In the genomic region with DNA sequence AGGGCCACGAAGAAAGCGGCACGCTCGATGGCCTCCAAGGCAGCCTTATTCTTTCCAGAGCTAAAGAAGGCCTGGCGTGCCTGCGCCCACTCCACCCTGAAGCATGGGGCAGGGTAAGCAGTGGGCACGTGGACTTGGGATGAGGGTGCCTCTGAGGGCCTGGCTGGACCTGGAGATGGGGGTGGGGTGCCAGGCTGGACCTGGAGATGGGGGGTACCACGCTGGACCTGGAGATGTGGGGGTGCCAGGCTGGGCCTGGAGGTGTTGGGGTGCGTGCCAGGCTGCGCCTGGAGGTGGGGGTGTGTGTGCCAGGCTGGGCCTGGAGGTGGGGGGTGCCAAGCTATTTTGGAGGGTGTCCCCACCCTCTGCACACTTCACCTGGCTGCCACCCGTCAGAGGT, we compare ENCODE assay signal across 16 cellular contexts. TPM values are rescaled to one million over a fixed set of nuclear protein-coding genes. Genes with fewer than 3 reads are reported as not detected.
DNase-seq lines count a peak whose midpoint lies in the region; ATAC-seq and TF ChIP-seq lines count a peak whose summit lies in the region.
"Had no signal": no experiment of that assay in that cellular context is flagged by ENCODE, and none has a peak within 500 bp of the region (broad histone marks: within the 10 kb centered on the region; RNA-seq: fewer than 3 reads in every experiment).

No MANE protein-coding gene starts in this region.

- H3K27me3 ChIP-seq in right atrium auricular region (no peaks in the 10 kb centered on the region), H7 (ENCODE audit: control insufficient read depth, insufficient read depth, low read length) (no peaks in the 10 kb centered on the region), lower lobe of right lung (ENCODE audit: low read depth) (no peaks in the 10 kb centered on the region)
- H3K27me3 ChIP-seq: BLaER1 treated with 17β-estradiol and CSF1 and Interleukin-3, amounts not matched to agents 10 nM and 100 nM had no signal

- H3K36me3 ChIP-seq in right atrium auricular region (peaks cover 80% of the 10 kb centered on the region), H7 (replicated peaks; ENCODE audit: control insufficient read depth, insufficient read depth, low read length) (no peaks in the 10 kb centered on the region; the same call in 1 of the 2 replicates), lower lobe of right lung (peaks cover 5% of the 10 kb centered on the region)

- H3K9me3 ChIP-seq in right atrium auricular region: no peaks in the 10 kb centered on the region
- no peaks in the 10 kb centered on the region for H3K9me3 ChIP-seq in lower lobe of right lung

- peaks cover 0 to 14% of the 10 kb centered on the region in 2 donors for H3K4me1 ChIP-seq in right atrium auricular region
- no peaks in the 10 kb centered on the region for H3K4me1 ChIP-seq in lower lobe of right lung

- intact Hi-C loops in Right ventricle myocardium superior (cut with DNase I): no loop called here
- intact Hi-C loops in lower lobe of right lung (cut with DNase I): no loop called here
- intact Hi-C loops in posterior vena cava (cut with DNase I): no loop called here

- H3K27ac ChIP-seq in right atrium auricular region (no peak overlapping the region), lower lobe of right lung (no peak overlapping the region)
- H3K27ac ChIP-seq: BLaER1 treated with 17β-estradiol and CSF1 and Interleukin-3, amounts not matched to agents 10 nM and 100 nM had no signal

- DNase-seq in Right ventricle myocardium superior: peak; percentile 27
- no peak for DNase-seq in right atrium auricular region (ENCODE audit: low spot score)
- DNase-seq in H7: peak; percentile 36
- DNase-seq in lower lobe of right lung: peak; percentile 21
- DNase-seq in posterior vena cava (ENCODE audit: low spot score): peak; percentile 59
- no peak for DNase-seq in NCI-H82 treated with DMSO at 0.1 percent for 48 hours (lab: John Stamatoyannopoulos, UW; ENCODE audit: unreplicated experiment)
- DNase-seq in 8988T: no peak
- DNase-seq: Calu3; CD8-positive, alpha-beta T cell; DMS79 treated with DMSO at 0.1 percent for 48 hours; GF-D8; GOT3; H9 had no signal

- H3K4me3 ChIP-seq in right atrium auricular region (no peak overlapping the region), H7 (ENCODE audit: insufficient read depth, low read depth, low read length) (no peak overlapping the region), lower lobe of right lung (no peak overlapping the region)
- H3K4me3 ChIP-seq: BLaER1 treated with 17β-estradiol and CSF1 and Interleukin-3, amounts not matched to agents 10 nM and 100 nM had no signal

- ATAC-seq in Right ventricle myocardium superior (ENCODE audit: poor library complexity): no peak
- ATAC-seq in lower lobe of right lung: no peak
- ATAC-seq: CD8-positive, alpha-beta T cell had no signal

- TF ChIP-seq CTCF in right atrium auricular region (IDR thresholded peaks at IDR 0.05): no peak
- TF ChIP-seq CTCF in lower lobe of right lung (IDR thresholded peaks at IDR 0.05): no peak

RNA-seq across cellular contexts. Expression of gene CPT1B, which starts 5.3 kb away (rescaled TPM):
- total RNA-seq in Right ventricle myocardium superior (402 TPM), right atrium auricular region (100 to 1,000 TPM; 184 to 281 TPM), lower lobe of right lung (12.6 TPM), posterior vena cava (1 to 10 TPM; 6.0 to 8.1 TPM)
- total RNA-seq in H7 (2014; rRNA removed; shearing (Covaris generic)): 24.0 and 27.6 TPM in 2 replicates

RNA-seq across cellular contexts. Expression of gene CHKB, which starts 9.7 kb away (rescaled TPM):
- total RNA-seq in Right ventricle myocardium superior (36.0 TPM), right atrium auricular region (10 to 100 TPM; 25.1 to 29.5 TPM), lower lobe of right lung (76.7 TPM), posterior vena cava (10 to 100 TPM; 30.1 to 31.6 TPM)
- 42.1 and 54.5 TPM in 2 replicates for total RNA-seq in H7 (2014; rRNA removed; shearing (Covaris generic))

RNA-seq across cellular contexts. Expression of gene SYCE3, which starts 10.2 kb away (rescaled TPM):
- total RNA-seq in Right ventricle myocardium superior (not detected), right atrium auricular region (not detected), lower lobe of right lung (not detected), posterior vena cava (not detected)
- not detected in 2 replicates for total RNA-seq in H7 (2014; rRNA removed; shearing (Covaris generic))
- total RNA-seq: B cell; Calu3; CD8-positive, alpha-beta T cell had no signal

RNA-seq across cellular contexts. Expression of gene KLHDC7B, which starts 27.3 kb away (rescaled TPM):
- total RNA-seq in Right ventricle myocardium superior (not detected), right atrium auricular region (not detected), lower lobe of right lung (0.77 TPM), posterior vena cava (under 1 TPM; 0.14 to 0.28 TPM)
- not detected in 2 replicates for total RNA-seq in H7 (2014; rRNA removed; shearing (Covaris generic))
- total RNA-seq: A172, H9 had no signal

RNA-seq across cellular contexts. Expression of gene MAPK8IP2, which starts 27.6 kb away (rescaled TPM):
- total RNA-seq in Right ventricle myocardium superior: 0.62 TPM
- total RNA-seq in right atrium auricular region: under 1 TPM; 0.26 to 0.71 TPM
- total RNA-seq in H7 (2014; rRNA removed; shearing (Covaris generic)): 1.7 and 3.4 TPM in 2 replicates
- total RNA-seq in lower lobe of right lung: 1.7 TPM
- total RNA-seq in posterior vena cava: under 1 TPM; 0.24 to 0.56 TPM

Comparison
In these comparisons a context has a peak if more than half of its experiments do, and no peak if none do; other contexts are left out.
1. DNase-seq: peak in Right ventricle myocardium superior (single experiment), H7 (single experiment), lower lobe of right lung (single experiment) and posterior vena cava (single experiment); none in right atrium auricular region (single experiment), NCI-H82 treated with DMSO at 0.1 percent for 48 hours (single experiment) and 8988T (single experiment).